In genomic region chr2:174138161-174138560, GRCh38 we compare ENCODE assay signal across 13 cellular contexts.
DNase-seq lines count a peak whose midpoint lies in the region; ATAC-seq and TF ChIP-seq lines count a peak whose summit lies in the region.
"Had no signal": no experiment of that assay in that cellular context is flagged by ENCODE, and none has a peak within 500 bp of the region (broad histone marks: within the 10 kb centered on the region; RNA-seq: fewer than 3 reads in every experiment).

No MANE protein-coding gene starts in this region.

- H3K4me1 Mint-ChIP-seq in activated CD4-positive, alpha-beta T cell treated with anti-CD3 and anti-CD28 coated beads for 36 hours: peaks cover 5% of the 10 kb centered on the region
- peaks cover 6% of the 10 kb centered on the region for H3K4me1 Mint-ChIP-seq in stimulated activated effector memory CD8-positive, alpha-beta T cell treated with anti-CD3 and anti-CD28 coated beads, Interleukin-12 subunit alpha, Interleukin-12 subunit beta, amount 100 ng/mL, for 72 hours

- no peak for DNase-seq in activated CD4-positive, alpha-beta T cell treated with anti-CD3 and anti-CD28 coated beads for 36 hours
- no peak for DNase-seq in activated CD4-positive, alpha-beta T cell treated with anti-CD3 and anti-CD28 coated beads for 4 hours
- DNase-seq in NCI-H69 (lab: John Stamatoyannopoulos, UW) (peak; percentile 6), epithelial cell of esophagus (ENCODE audit: low read depth) (peak; percentile 20), C1 segment of cervical spinal cord (lab: John Stamatoyannopoulos, UW) (no peak), left lung (no peak)
- DNase-seq in stimulated activated effector memory CD8-positive, alpha-beta T cell treated with anti-CD3 and anti-CD28 coated beads, Interleukin-12 subunit alpha, Interleukin-12 subunit beta, amount 100 ng/mL, for 72 hours (ENCODE audit: low spot score in 2 of 2): no peak
- DNase-seq: activated T-cell treated with anti-CD3 and anti-CD28 coated beads, Interleukin-2, amount 50 U/mL, for 48 hours; foreskin melanocyte; NCI-H1436; right cardiac atrium had no signal

- H3K36me3 ChIP-seq in left lung: peaks cover 0 to 14% of the 10 kb centered on the region in 2 donors

- no peaks in the 10 kb centered on the region for H3K27me3 Mint-ChIP-seq in activated CD4-positive, alpha-beta T cell treated with anti-CD3 and anti-CD28 coated beads for 36 hours
- H3K27me3 Mint-ChIP-seq: brain had no signal

- H3K27me3 ChIP-seq in left lung: no peaks in the 10 kb centered on the region

- H3K9me3 ChIP-seq in left lung: no peaks in the 10 kb centered on the region

- no peak overlapping the region for H3K4me3 Mint-ChIP-seq in activated CD4-positive, alpha-beta T cell treated with anti-CD3 and anti-CD28 coated beads for 36 hours
- no peak overlapping the region for H3K4me3 Mint-ChIP-seq in stimulated activated effector memory CD8-positive, alpha-beta T cell treated with anti-CD3 and anti-CD28 coated beads, Interleukin-12 subunit alpha, Interleukin-12 subunit beta, amount 100 ng/mL, for 72 hours
- H3K4me3 Mint-ChIP-seq: brain had no signal

- intact Hi-C loops in activated CD4-positive, alpha-beta T cell treated with anti-CD3 and anti-CD28 coated beads for 36 hours (cut with DNase I, micrococcal nuclease): loop anchor here in 1 of 2 experiments (5.0 kb wide), 1 partner anchor 204 kb away; no protein-coding TSS in a partner anchor
- intact Hi-C loops in left lung (cut with DNase I): no loop called here

- ATAC-seq in activated CD4-positive, alpha-beta T cell treated with anti-CD3 and anti-CD28 coated beads for 36 hours: no peak
- ATAC-seq in stimulated activated effector memory CD8-positive, alpha-beta T cell treated with anti-CD3 and anti-CD28 coated beads, Interleukin-12 subunit alpha, Interleukin-12 subunit beta, amount 100 ng/mL, for 72 hours: no peak
- ATAC-seq in HG03175 (IDR thresholded peaks at IDR 0.05; ENCODE audit: unreplicated experiment): no peak
- ATAC-seq in left lung: no peak
- ATAC-seq: right cardiac atrium had no signal

- CTCF ChIA-PET in activated CD4-positive, alpha-beta T cell treated with anti-CD3 and anti-CD28 coated beads for 36 hours (lab: Charles Lee): interaction anchor here (1.5 to 1.7 kb wide), 2 partner anchors 9 to 203 kb away, joined by 3 to 7 read pairs; no protein-coding TSS in a partner anchor

- POLR2A ChIA-PET in activated CD4-positive, alpha-beta T cell treated with anti-CD3 and anti-CD28 coated beads for 36 hours (lab: Charles Lee): no interaction called here

- peaks cover 32% of the 10 kb centered on the region for H3K36me3 Mint-ChIP-seq in activated CD4-positive, alpha-beta T cell treated with anti-CD3 and anti-CD28 coated beads for 36 hours (ENCODE audit: low read depth)
- H3K36me3 Mint-ChIP-seq in stimulated activated effector memory CD8-positive, alpha-beta T cell treated with anti-CD3 and anti-CD28 coated beads, Interleukin-12 subunit alpha, Interleukin-12 subunit beta, amount 100 ng/mL, for 72 hours: peaks cover 12% of the 10 kb centered on the region

- H3K4me1 ChIP-seq in left lung: no peaks in the 10 kb centered on the region

- H3K27ac Mint-ChIP-seq in activated CD4-positive, alpha-beta T cell treated with anti-CD3 and anti-CD28 coated beads for 36 hours: peak overlapping the region; percentile 21
- H3K27ac Mint-ChIP-seq in stimulated activated effector memory CD8-positive, alpha-beta T cell treated with anti-CD3 and anti-CD28 coated beads, Interleukin-12 subunit alpha, Interleukin-12 subunit beta, amount 100 ng/mL, for 72 hours: peak overlapping the region; percentile 3
- H3K27ac Mint-ChIP-seq: brain had no signal

- H3K27ac ChIP-seq in left lung: no peak overlapping the region

- TF ChIP-seq CTCF in epithelial cell of esophagus (IDR thresholded peaks at IDR 0.05; ENCODE audit: insufficient read depth, low read depth, low read length, missing control alignments) (no peak), left lung (IDR thresholded peaks at IDR 0.05) (no peak)

- H3K9me3 Mint-ChIP-seq in activated CD4-positive, alpha-beta T cell treated with anti-CD3 and anti-CD28 coated beads for 36 hours (ENCODE audit: low read depth): no peaks in the 10 kb centered on the region
- no peaks in the 10 kb centered on the region for H3K9me3 Mint-ChIP-seq in stimulated activated effector memory CD8-positive, alpha-beta T cell treated with anti-CD3 and anti-CD28 coated beads, Interleukin-12 subunit alpha, Interleukin-12 subunit beta, amount 100 ng/mL, for 72 hours

- no peak overlapping the region for H3K4me3 ChIP-seq in epithelial cell of esophagus (ENCODE audit: low read length)
- no peak overlapping the region for H3K4me3 ChIP-seq in left lung

Comparison
In these comparisons a context has a peak if more than half of its experiments do, and no peak if none do; other contexts are left out.
1. DNase-seq: peak in NCI-H69 (single experiment) and epithelial cell of esophagus (single experiment); none in activated CD4-positive, alpha-beta T cell treated with anti-CD3 and anti-CD28 coated beads for 36 hours (single experiment), activated CD4-positive, alpha-beta T cell treated with anti-CD3 and anti-CD28 coated beads for 4 hours (0 of 2), stimulated activated effector memory CD8-positive, alpha-beta T cell treated with anti-CD3 and anti-CD28 coated beads, Interleukin-12 subunit alpha, Interleukin-12 subunit beta, amount 100 ng/mL, for 72 hours (0 of 2), C1 segment of cervical spinal cord (0 of 14) and left lung (0 of 2).